19 cellular contexts compared by ENCODE assay signal in the genomic region with DNA sequence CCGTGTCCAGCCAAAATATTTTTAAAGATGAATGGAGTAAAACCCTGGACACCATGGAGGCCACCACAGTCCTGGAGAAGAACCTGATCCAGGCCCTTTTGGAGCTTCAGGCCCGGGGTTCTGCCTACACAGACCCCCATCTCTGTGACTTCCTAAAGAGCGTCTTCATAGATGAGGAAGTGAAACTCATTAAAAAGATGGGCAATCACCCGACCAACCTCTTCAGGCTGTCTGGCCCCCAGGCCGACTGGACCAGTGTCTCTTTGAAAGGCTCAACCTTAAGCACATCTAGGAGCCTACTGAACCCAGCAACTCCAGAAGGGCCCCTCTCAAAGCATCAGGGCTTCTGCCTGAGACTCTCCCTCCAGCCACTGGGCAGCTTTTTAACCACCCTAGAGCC.
DNase-seq lines count a peak whose midpoint lies in the region; ATAC-seq, FAIRE-seq and TF ChIP-seq lines count a peak whose summit lies in the region.
"Had no signal": no experiment of that assay in that cellular context is flagged by ENCODE, and none has a peak within 500 bp of the region (broad histone marks: within the 10 kb centered on the region; RNA-seq: fewer than 3 reads in every experiment).

No MANE protein-coding gene starts in this region.

- no peak for FAIRE-seq in K562 (lab: Jason Lieb, UNC)

- peaks cover 0 to 8% of the 10 kb centered on the region in 2 experiments; a peak in 1 of 5 replicates for H3K27me3 ChIP-seq in K562 (ENCODE audit: control insufficient read depth in 2 of 2, insufficient read depth in 2 of 2, low read length in 2 of 2)

- TF ChIP-seq RAD21 in K562 (CRISPR knock-in tag; conservative IDR thresholded peaks at IDR 0.05 in 1 of 2, IDR thresholded peaks at IDR 0.05 in 1 of 2), result no peak

- H3K27me3 Mint-ChIP-seq in activated T-cell treated with anti-CD3 and anti-CD28 coated beads, Interleukin-2, amount 50 U/mL, for 72 hours (ENCODE audit: low read depth), result no peaks in the 10 kb centered on the region
- H3K27me3 Mint-ChIP-seq: CD4-positive, alpha-beta memory T cell had no signal

- in situ Hi-C loops in K562 (cut with MboI), result no loop called here

- no peaks in the 10 kb centered on the region for H3K36me3 ChIP-seq in K562 (ENCODE audit: control insufficient read depth, insufficient read depth, low read length)

- intact Hi-C loops in K562 (cut with micrococcal nuclease), result no loop called here
- intact Hi-C loops in Right ventricle myocardium inferior (cut with DNase I), result no loop called here

- no peaks in the 10 kb centered on the region; a peak in 1 of 5 replicates for H3K4me1 ChIP-seq in K562 (replicated peaks in 1 of 2; ENCODE audit: control insufficient read depth in 2 of 2, insufficient read depth in 2 of 2, low read length in 2 of 2)

- H3K27ac ChIP-seq in K562 (ENCODE audit: extremely low read depth, low read depth, low read length), result no peak overlapping the region

- no peak overlapping the region for H3K4me3 Mint-ChIP-seq in activated T-cell treated with anti-CD3 and anti-CD28 coated beads, Interleukin-2, amount 50 U/mL, for 72 hours
- H3K4me3 Mint-ChIP-seq: CD4-positive, alpha-beta memory T cell; GM23338 had no signal

- BruUV-seq in K562 (replicated peaks; lab: Mats Ljungman, UMichigan), result no TSS peak

- no peaks in the 10 kb centered on the region for H3K9me1 ChIP-seq in K562 (ENCODE audit: control insufficient read depth, insufficient read depth, low read length)

- no peaks in the 10 kb centered on the region for H3K79me2 ChIP-seq in K562 (ENCODE audit: control insufficient read depth, insufficient read depth, low read length)

- TF ChIP-seq CTCF in NB4 (IDR thresholded peaks at IDR 0.05; ENCODE audit: low read depth, low read length) (no peak), K562 (IDR thresholded peaks at IDR 0.05 in 2 of 3, conservative IDR thresholded peaks at IDR 0.05 in 1 of 3; ENCODE audit: insufficient read depth in 2 of 3, low read depth in 1 of 3, low read length in 3 of 3) (no peak)

- H3K36me3 Mint-ChIP-seq in activated T-cell treated with anti-CD3 and anti-CD28 coated beads, Interleukin-2, amount 50 U/mL, for 72 hours (ENCODE audit: insufficient read depth in 2 of 2), result no peaks in the 10 kb centered on the region
- H3K36me3 Mint-ChIP-seq: CD4-positive, alpha-beta memory T cell had no signal

- no peaks in the 10 kb centered on the region for H3K9me3 ChIP-seq in K562 (replicated peaks; ENCODE audit: control insufficient read depth, insufficient read depth, low read depth, low read length)
- H3K9me3 ChIP-seq: SK-N-SH had no signal

- no peaks in the 10 kb centered on the region for H4K20me1 ChIP-seq in K562 (replicated peaks; ENCODE audit: control insufficient read depth, insufficient read depth, low read length)

- 4% methylated on average over 5 of the region's 5 CpGs for WGBS in K562 (ENCODE audit: insufficient coverage, low coverage, missing lambda C conversion rate)

- H3K4me1 Mint-ChIP-seq in activated T-cell treated with anti-CD3 and anti-CD28 coated beads, Interleukin-2, amount 50 U/mL, for 72 hours (ENCODE audit: low read depth), result no peaks in the 10 kb centered on the region
- H3K4me1 Mint-ChIP-seq: CD4-positive, alpha-beta memory T cell; GM23338 had no signal

- TF ChIP-seq EP300 in K562 (IDR thresholded peaks at IDR 0.05; ENCODE audit: low read length), result no peak

- ATAC-seq in GM18868 (IDR thresholded peaks at IDR 0.05; ENCODE audit: unreplicated experiment), result peak; percentile 57
- ATAC-seq in K562, result peak; percentile 32; the same call in 1 of the 3 replicates
- no peak for ATAC-seq in Right ventricle myocardium inferior
- ATAC-seq in activated T-cell treated with anti-CD3 and anti-CD28 coated beads, Interleukin-2, amount 50 U/mL, for 72 hours (replicated peaks in 1 of 2), result no peak
- ATAC-seq: GM23338 had no signal

- DNase-seq in CD1c-positive myeloid dendritic cell (ENCODE audit: extremely low spot score) (peak; percentile 5), NB4 (ENCODE audit: low read depth) (peak; percentile 63), K562 (ENCODE audit: extremely low read depth in 1 of 4, low spot score in 3 of 4) (no peak), hypothalamus (lab: John Stamatoyannopoulos, UW) (no peak), Right ventricle myocardium inferior (ENCODE audit: missing footprints) (no peak)
- DNase-seq in activated T-cell treated with anti-CD3 and anti-CD28 coated beads, Interleukin-2, amount 50 U/mL, for 72 hours, result no peak
- DNase-seq: CD4-positive, alpha-beta memory T cell; DMS153; GF-D8; HCEC 1CT; NCI-H1048; NCI-H1436; NCI-H2029; NCI-H526; OCI-M1; SHP77 treated with DMSO at 0.1 percent for 48 hours; SK-N-SH had no signal

- H3K9me3 Mint-ChIP-seq in activated T-cell treated with anti-CD3 and anti-CD28 coated beads, Interleukin-2, amount 50 U/mL, for 72 hours, result peaks cover 2% of the 10 kb centered on the region in 2 donors
- H3K9me3 Mint-ChIP-seq: CD4-positive, alpha-beta memory T cell had no signal

- POLR2A ChIA-PET in K562 (lab: Yijun Ruan, JAX), result no interaction called here

- H3K9ac ChIP-seq in K562 (ENCODE audit: insufficient read depth in 1 of 2, low read depth in 2 of 2, low read length in 2 of 2), result no peak overlapping the region
- H3K9ac ChIP-seq: SK-N-SH had no signal

- no peak for TF ChIP-seq POLR2A in NB4 (IDR thresholded peaks at IDR 0.05; ENCODE audit: extremely low read depth, insufficient read length)
- TF ChIP-seq POLR2A in K562 (conservative IDR thresholded peaks at IDR 0.05), result no peak

- H3K27ac Mint-ChIP-seq in activated T-cell treated with anti-CD3 and anti-CD28 coated beads, Interleukin-2, amount 50 U/mL, for 72 hours, result no peak overlapping the region
- H3K27ac Mint-ChIP-seq: CD4-positive, alpha-beta memory T cell; GM23338 had no signal

- H2AFZ ChIP-seq in K562 (ENCODE audit: low read depth, low read length), result peak overlapping the region; percentile 8; the same call in 1 of the 2 replicates
- H2AFZ ChIP-seq: GM23338 had no signal

- CTCF ChIA-PET in K562 (lab: Yijun Ruan, JAX; ENCODE audit: low intra/inter-chr PET ratio), result no interaction called here

- H3K4me3 ChIP-seq in NB4 (ENCODE audit: low read depth, low read length) (no peak overlapping the region), K562 (no peak overlapping the region)
- H3K4me3 ChIP-seq: GM23338 had no signal

- no peak overlapping the region for H3K4me2 ChIP-seq in K562 (ENCODE audit: insufficient read depth, low read length)
- H3K4me2 ChIP-seq: GM23338, SK-N-SH had no signal

TF ChIP-seq in K562, 482 proteins besides CTCF, POLR2A, EP300 and RAD21:
- no peak for TF ChIP-seq BACH1 (tag; IDR thresholded peaks at IDR 0.05)
- TF ChIP-seq ATF1 (CRISPR knock-in tag; IDR thresholded peaks at IDR 0.05), result no peak
- no peak for TF ChIP-seq ATF1 (tag; IDR thresholded peaks at IDR 0.05)
- TF ChIP-seq NFE2 (IDR thresholded peaks at IDR 0.05; ENCODE audit: low read depth), result no peak
- TF ChIP-seq SRF (CRISPR knock-in tag; IDR thresholded peaks at IDR 0.05), result no peak
- TF ChIP-seq SPI1 (IDR thresholded peaks at IDR 0.05; ENCODE audit: borderline replicate concordance, low read depth, low read length), result peak; percentile 28; the same call in 1 of the 2 replicates
- TF ChIP-seq, protein P1, sequence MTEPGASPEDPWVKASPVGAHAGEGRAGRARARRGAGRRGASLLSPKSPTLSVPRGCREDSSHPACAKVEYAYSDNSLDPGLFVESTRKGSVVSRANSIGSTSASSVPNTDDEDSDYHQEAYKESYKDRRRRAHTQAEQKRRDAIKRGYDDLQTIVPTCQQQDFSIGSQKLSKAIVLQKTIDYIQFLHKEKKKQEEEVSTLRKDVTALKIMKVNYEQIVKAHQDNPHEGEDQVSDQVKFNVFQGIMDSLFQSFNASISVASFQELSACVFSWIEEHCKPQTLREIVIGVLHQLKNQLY (CRISPR knock-in tag; conservative IDR thresholded peaks at IDR 0.05), result no peak

Comparison
In these comparisons a context has a peak if more than half of its experiments do, and no peak if none do; other contexts are left out.
1. DNase-seq: peak in CD1c-positive myeloid dendritic cell (single experiment) and NB4 (single experiment); none in K562 (0 of 4), hypothalamus (0 of 51), Right ventricle myocardium inferior (single experiment) and activated T-cell treated with anti-CD3 and anti-CD28 coated beads, Interleukin-2, amount 50 U/mL, for 72 hours (0 of 2).
2. ATAC-seq: peak in GM18868 (single experiment) and K562 (single experiment); none in Right ventricle myocardium inferior (single experiment) and activated T-cell treated with anti-CD3 and anti-CD28 coated beads, Interleukin-2, amount 50 U/mL, for 72 hours (0 of 2).